In genomic region chr13:18971576-18972219, GRCh38 we compare ENCODE assay signal across 30 cellular contexts.
"Had no signal": no experiment of that assay in that cellular context is flagged by ENCODE, and none has a peak within 500 bp of the region (broad histone marks: within the 10 kb centered on the region; RNA-seq: fewer than 3 reads in every experiment).

No MANE protein-coding gene starts in this region.

- H3K4me1 ChIP-seq: parathyroid adenoma, prostate gland, right lobe of liver, spleen, thyroid gland, tibial nerve, upper lobe of left lung, vagina had no signal

- H3K27ac ChIP-seq: neutrophil, parathyroid adenoma, prostate gland, right lobe of liver, skin epidermis, spleen, thoracic aorta, thyroid gland, tibial nerve, upper lobe of left lung, vagina had no signal

- H3K9ac ChIP-seq: parathyroid adenoma had no signal

- DNase-seq: naive B cell; naive thymus-derived CD8-positive, alpha-beta T cell; nephron progenitor cell; nucleus accumbens; retina; right cardiac atrium; right lobe of liver; spleen; stimulated activated CD4-positive, alpha-beta T cell treated with anti-CD3 and anti-CD28 coated beads, Interleukin-12 subunit alpha, Interleukin-12 subunit beta, amount 100 ng/mL, for 4 hours; stimulated activated CD4-positive, alpha-beta T cell treated with anti-CD3 and anti-CD28 coated beads, Interleukin-1b, Interleukin-23, amount 100 ng/mL, for 48 hours; stimulated activated CD4-positive, alpha-beta T cell treated with anti-CD3 and anti-CD28 coated beads, Interleukin-4, amount 100 ng/mL, for 1 hour; stimulated activated CD4-positive, alpha-beta T cell treated with anti-CD3 and anti-CD28 coated beads, Interleukin-4, amount 100 ng/mL, for 4 hours; stimulated activated CD8-positive, alpha-beta memory T cell treated with anti-CD3 and anti-CD28 coated beads, Interleukin-4, amount 100 ng/mL, for 48 hours; stimulated activated naive CD4-positive, alpha-beta T cell; stimulated activated naive CD8-positive, alpha-beta T cell treated with anti-CD3 and anti-CD28 coated beads, Interleukin-15, amount 100 ng/mL, for 72 hours; stimulated activated naive CD8-positive, alpha-beta T cell treated with anti-CD3 and anti-CD28 coated beads, Interleukin-15, Interleukin-2, amounts not matched to agents 100 U/mL and 50 U/mL, for 24 hours; substantia nigra; thyroid gland; trophoblast cell; upper lobe of left lung had no signal

- H3K4me3 ChIP-seq: prostate gland, right lobe of liver, skin epidermis, smooth muscle cell, spleen, thoracic aorta, thyroid gland, tibial nerve, upper lobe of left lung, vagina had no signal

- ATAC-seq: naive thymus-derived CD8-positive, alpha-beta T cell; natural killer cell treated with Interleukin-12 subunit alpha and Interleukin-12 subunit beta and Interleukin-15 and Interleukin-18, amount 100 ng/mL, for 72 hours; right cardiac atrium; right lobe of liver; stimulated activated memory B cell treated with anti-CD40 and anti-IgM and Interleukin-4, amounts not matched to agents 10 μg/mL and 1 μg/mL and 100 μg/mL, for 72 hours; stimulated activated naive CD8-positive, alpha-beta T cell treated with anti-CD3 and anti-CD28 coated beads, Interleukin-15, amount 100 ng/mL, for 72 hours; stimulated activated naive CD8-positive, alpha-beta T cell treated with anti-CD3 and anti-CD28 coated beads, Interleukin-15, Interleukin-2, amounts not matched to agents 100 U/mL and 50 U/mL, for 24 hours had no signal

- H3K9me3 ChIP-seq: neutrophil, prostate gland, right lobe of liver, thoracic aorta, thyroid gland, tibial nerve, upper lobe of left lung, vagina had no signal

- H3K36me3 ChIP-seq: neutrophil, prostate gland, right lobe of liver, spleen, thoracic aorta, thyroid gland, tibial nerve, upper lobe of left lung, vagina had no signal

- H3K27me3 ChIP-seq: neutrophil, right lobe of liver, spleen, thyroid gland, tibial nerve, upper lobe of left lung, vagina had no signal
